16 cellular contexts compared by ENCODE assay signal in genomic region chr2:29397743-29398142, GRCh38.
"Had no signal": no experiment of that assay in that cellular context is flagged by ENCODE, and none has a peak within 500 bp of the region (broad histone marks: within the 10 kb centered on the region; RNA-seq: fewer than 3 reads in every experiment).

No MANE protein-coding gene starts in this region.

- ATAC-seq: activated naive CD4-positive, alpha-beta T cell treated with anti-CD3 and anti-CD28 coated beads, Interleukin-2, amount 50 U/mL, for 72 hours; heart right ventricle; left lobe of liver; lower lobe of right lung; stimulated activated memory B cell treated with anti-CD40 and anti-IgM and Interleukin-4, amounts not matched to agents 10 μg/mL and 1 μg/mL and 100 μg/mL, for 72 hours; WTC11 had no signal

- DNase-seq: activated T-cell treated with anti-CD3 and anti-CD28 coated beads, Interleukin-2, amount 50 U/mL, for 1 hour; aorta; cerebellar nuclear complex; erythroblast; foreskin fibroblast; heart right ventricle; lower lobe of right lung; naive B cell; stimulated activated CD4-positive, alpha-beta T cell treated with anti-CD3 and anti-CD28 coated beads, Interleukin-1b, Interleukin-23, amount 100 ng/mL, for 48 hours; T-helper 9 cell had no signal

- H3K9me3 Mint-ChIP-seq: activated naive CD4-positive, alpha-beta T cell treated with anti-CD3 and anti-CD28 coated beads, Interleukin-2, amount 50 U/mL, for 72 hours; neural progenitor cell; stimulated activated memory B cell treated with anti-CD40 and anti-IgM and Interleukin-4, amounts not matched to agents 10 μg/mL and 1 μg/mL and 100 μg/mL, for 72 hours; type B pancreatic cell; WTC11 had no signal

- H3K4me3 Mint-ChIP-seq: naive B cell; neural progenitor cell; stimulated activated memory B cell treated with anti-CD40 and anti-IgM and Interleukin-4, amounts not matched to agents 10 μg/mL and 1 μg/mL and 100 μg/mL, for 72 hours; type B pancreatic cell; WTC11 had no signal

- H3K27ac Mint-ChIP-seq: activated naive CD4-positive, alpha-beta T cell treated with anti-CD3 and anti-CD28 coated beads, Interleukin-2, amount 50 U/mL, for 72 hours; naive B cell; neural progenitor cell; stimulated activated memory B cell treated with anti-CD40 and anti-IgM and Interleukin-4, amounts not matched to agents 10 μg/mL and 1 μg/mL and 100 μg/mL, for 72 hours; type B pancreatic cell; WTC11 had no signal

- H3K36me3 Mint-ChIP-seq: activated naive CD4-positive, alpha-beta T cell treated with anti-CD3 and anti-CD28 coated beads, Interleukin-2, amount 50 U/mL, for 72 hours; naive B cell; neural progenitor cell; stimulated activated memory B cell treated with anti-CD40 and anti-IgM and Interleukin-4, amounts not matched to agents 10 μg/mL and 1 μg/mL and 100 μg/mL, for 72 hours; type B pancreatic cell; WTC11 had no signal

- H3K4me1 Mint-ChIP-seq: naive B cell; stimulated activated memory B cell treated with anti-CD40 and anti-IgM and Interleukin-4, amounts not matched to agents 10 μg/mL and 1 μg/mL and 100 μg/mL, for 72 hours had no signal
